In the genomic region with DNA sequence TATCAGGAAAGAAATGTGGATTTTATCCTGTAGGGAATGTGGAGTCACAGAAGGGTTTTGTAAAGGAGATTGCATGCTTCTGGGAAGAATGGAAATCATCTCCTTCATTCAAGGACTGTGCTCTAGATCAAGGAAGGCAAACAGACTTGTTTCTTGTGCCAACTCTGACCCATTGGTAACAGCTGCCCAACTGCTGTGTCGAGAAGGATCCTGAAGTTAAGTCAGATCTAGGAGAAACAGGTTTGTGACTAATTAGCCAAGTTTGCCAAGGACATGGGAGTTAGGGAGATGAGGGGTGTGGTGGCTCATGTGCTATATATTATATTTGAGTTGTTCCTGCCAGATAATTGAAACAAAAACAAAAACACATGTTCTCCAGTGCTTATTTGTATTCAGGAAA, we compare ENCODE assay signal across 24 cellular contexts.
DNase-seq lines count a peak whose midpoint lies in the region; ATAC-seq and TF ChIP-seq lines count a peak whose summit lies in the region.
"Had no signal": no experiment of that assay in that cellular context is flagged by ENCODE, and none has a peak within 500 bp of the region (broad histone marks: within the 10 kb centered on the region; RNA-seq: fewer than 3 reads in every experiment).

No MANE protein-coding gene starts in this region.

- no peak for TF ChIP-seq POLR2A in breast epithelium (IDR thresholded peaks at IDR 0.05)

- no peak overlapping the region for H2AK5ac ChIP-seq in mesenchymal stem cell (ENCODE audit: low read length, severe bottlenecking)

- WGBS in mesenchymal stem cell: 80% methylated on average over 1 of the region's 1 CpG
- WGBS in heart right ventricle, 2 donors: 64 to 67% methylated on average over 1 of the region's 1 CpG

- H3K14ac ChIP-seq in mesenchymal stem cell (ENCODE audit: low read length in 2 of 2): no peak overlapping the region

- no peak overlapping the region for H3K27ac Mint-ChIP-seq in MCF 10A (ENCODE audit: low read depth, unreplicated experiment)
- H3K27ac Mint-ChIP-seq: activated CD8-positive, alpha-beta memory T cell treated with anti-CD3 and anti-CD28 coated beads, Interleukin-2, amount 10 ng/mL, durations not matched to agents 7 days and 5 days; activated naive CD4-positive, alpha-beta T cell treated with anti-CD3 and anti-CD28 coated beads, Interleukin-2, amount 50 U/mL, for 72 hours; activated T-helper 1 cell treated with anti-CD3 and anti-CD28 coated beads, Interleukin-12 subunit alpha, Interleukin-12 subunit beta, Interleukin-2, Interleukin-4 antibody, amounts not matched to agents 30 ng/mL and 10 ng/mL and 1 ng/mL, durations not matched to agents 14 hours and 24 hours and 36 hours; nephron had no signal

- H3K4me3 ChIP-seq in breast epithelium (no peak overlapping the region), mesenchymal stem cell (ENCODE audit: insufficient read depth in 1 of 2, low read depth in 1 of 2, low read length in 2 of 2) (no peak overlapping the region), heart right ventricle (no peak overlapping the region)
- H3K4me3 ChIP-seq: BLaER1, gastroesophageal sphincter, HAP-1 had no signal

- DNase-seq in MCF 10A (ENCODE audit: unreplicated experiment) (peak; percentile 39), breast epithelium (ENCODE audit: low spot score in 2 of 2) (no peak), epithelial cell of prostate (ENCODE audit: low read depth, low spot score) (peak; percentile 50), mesenchymal stem cell (no peak), heart right ventricle (no peak), NCI-H510A treated with DMSO at 0.1 percent for 48 hours (lab: John Stamatoyannopoulos, UW) (no peak)
- DNase-seq: 8988T; activated CD4-positive, alpha-beta T cell treated with anti-CD3 and anti-CD28 coated beads for 4 hours; activated CD8-positive, alpha-beta memory T cell treated with anti-CD3 and anti-CD28 coated beads, Interleukin-2, amount 10 ng/mL, durations not matched to agents 7 days and 5 days; Calu3; effector memory CD4-positive, alpha-beta T cell; NCI-H1417 treated with DMSO at 0.1 percent for 48 hours; NCI-H526; SHP77; stimulated activated CD4-positive, alpha-beta T cell treated with anti-CD3 and anti-CD28 coated beads, Interleukin-2, amount 100 ng/mL, for 24 hours; stimulated activated naive CD8-positive, alpha-beta T cell treated with anti-CD3 and anti-CD28 coated beads, Interleukin-15, Interleukin-2, amounts not matched to agents 100 U/mL and 50 U/mL, for 24 hours had no signal

- no peak overlapping the region for H3K4ac ChIP-seq in mesenchymal stem cell (ENCODE audit: low read depth in 1 of 2, low read length in 2 of 2)

- BruUV-seq in MCF 10A (replicated peaks; lab: Mats Ljungman, UMichigan): no TSS peak

- H3K23ac ChIP-seq in mesenchymal stem cell (ENCODE audit: low read length in 2 of 2): no peak overlapping the region

- no peak overlapping the region for H2BK120ac ChIP-seq in mesenchymal stem cell (ENCODE audit: low read depth, low read length)

- H3K4me2 ChIP-seq in mesenchymal stem cell (ENCODE audit: low read length, poor library complexity, severe bottlenecking): no peak overlapping the region
- H3K4me2 ChIP-seq: BLaER1 had no signal

- H3K18ac ChIP-seq in mesenchymal stem cell (ENCODE audit: low read depth in 1 of 2, low read length in 2 of 2): no peak overlapping the region

- H3K9me3 Mint-ChIP-seq in MCF 10A (ENCODE audit: unreplicated experiment): no peaks in the 10 kb centered on the region
- H3K9me3 Mint-ChIP-seq: activated naive CD4-positive, alpha-beta T cell treated with anti-CD3 and anti-CD28 coated beads, Interleukin-2, amount 50 U/mL, for 72 hours; activated T-helper 1 cell treated with anti-CD3 and anti-CD28 coated beads, Interleukin-12 subunit alpha, Interleukin-12 subunit beta, Interleukin-2, Interleukin-4 antibody, amounts not matched to agents 30 ng/mL and 10 ng/mL and 1 ng/mL, durations not matched to agents 14 hours and 24 hours and 36 hours; nephron had no signal

- ATAC-seq in HG03439 (IDR thresholded peaks at IDR 0.05; ENCODE audit: unreplicated experiment) (no peak), heart right ventricle (no peak), HG03469 (IDR thresholded peaks at IDR 0.05; ENCODE audit: unreplicated experiment) (no peak)
- ATAC-seq: activated CD8-positive, alpha-beta memory T cell treated with anti-CD3 and anti-CD28 coated beads, Interleukin-2, amount 10 ng/mL, durations not matched to agents 7 days and 5 days; activated naive CD4-positive, alpha-beta T cell treated with anti-CD3 and anti-CD28 coated beads, Interleukin-2, amount 50 U/mL, for 72 hours; gastroesophageal sphincter; stimulated activated naive CD8-positive, alpha-beta T cell treated with anti-CD3 and anti-CD28 coated beads, Interleukin-15, Interleukin-2, amounts not matched to agents 100 U/mL and 50 U/mL, for 24 hours had no signal

- no peaks in the 10 kb centered on the region for H3K27me3 Mint-ChIP-seq in MCF 10A (ENCODE audit: insufficient read depth, unreplicated experiment)

- no peaks in the 10 kb centered on the region for H3K4me1 Mint-ChIP-seq in MCF 10A (ENCODE audit: insufficient read depth, unreplicated experiment)
- H3K4me1 Mint-ChIP-seq: activated CD8-positive, alpha-beta memory T cell treated with anti-CD3 and anti-CD28 coated beads, Interleukin-2, amount 10 ng/mL, durations not matched to agents 7 days and 5 days had no signal

- H2BK5ac ChIP-seq in mesenchymal stem cell (ENCODE audit: low read depth, low read length, poor library complexity, severe bottlenecking): no peak overlapping the region

- H2BK15ac ChIP-seq in mesenchymal stem cell (ENCODE audit: low read depth, poor library complexity, severe bottlenecking): no peak overlapping the region

- no peak overlapping the region for H3K27ac ChIP-seq in breast epithelium
- H3K27ac ChIP-seq in epithelial cell of prostate: no peak overlapping the region
- H3K27ac ChIP-seq in mesenchymal stem cell (ENCODE audit: low read length, poor library complexity, severe bottlenecking): no peak overlapping the region
- H3K27ac ChIP-seq in heart right ventricle: no peak overlapping the region
- H3K27ac ChIP-seq: BLaER1, gastroesophageal sphincter had no signal

- H3K27me3 ChIP-seq in breast epithelium (no peaks in the 10 kb centered on the region), mesenchymal stem cell (ENCODE audit: control insufficient read depth in 1 of 2, insufficient read depth in 1 of 2, low read length in 2 of 2) (no peaks in the 10 kb centered on the region), heart right ventricle (no peaks in the 10 kb centered on the region)
- H3K27me3 ChIP-seq: BLaER1, gastroesophageal sphincter had no signal

- no peaks in the 10 kb centered on the region for H3K79me1 ChIP-seq in mesenchymal stem cell (replicated peaks; ENCODE audit: low read length, poor library complexity, severe bottlenecking)

- H2BK12ac ChIP-seq in mesenchymal stem cell (ENCODE audit: low read length in 2 of 2): no peak overlapping the region

- H3K9me3 ChIP-seq in breast epithelium (no peaks in the 10 kb centered on the region), mesenchymal stem cell (ENCODE audit: control insufficient read depth, low read length) (no peaks in the 10 kb centered on the region), heart right ventricle (peaks cover 0 to 4% (median 0%) of the 10 kb centered on the region in 11 donors)
- H3K9me3 ChIP-seq: BLaER1, gastroesophageal sphincter, HAP-1 had no signal

- POLR2A ChIA-PET in MCF 10A (lab: Yijun Ruan, JAX): no interaction called here

- intact Hi-C loops in MCF 10A (cut with micrococcal nuclease) (no loop called here), breast epithelium (cut with DNase I; ENCODE audit: low total_unique reads) (no loop called here), heart right ventricle (cut with DNase I) (no loop called here)

- no peak overlapping the region for H3K4me3 Mint-ChIP-seq in MCF 10A (ENCODE audit: unreplicated experiment)
- H3K4me3 Mint-ChIP-seq: activated CD8-positive, alpha-beta memory T cell treated with anti-CD3 and anti-CD28 coated beads, Interleukin-2, amount 10 ng/mL, durations not matched to agents 7 days and 5 days; activated T-helper 1 cell treated with anti-CD3 and anti-CD28 coated beads, Interleukin-12 subunit alpha, Interleukin-12 subunit beta, Interleukin-2, Interleukin-4 antibody, amounts not matched to agents 30 ng/mL and 10 ng/mL and 1 ng/mL, durations not matched to agents 14 hours and 24 hours and 36 hours; nephron had no signal

- H3K9ac ChIP-seq in mesenchymal stem cell (ENCODE audit: low read length): peak overlapping the region; percentile 56
- H3K9ac ChIP-seq: BLaER1 had no signal

- H4K91ac ChIP-seq in mesenchymal stem cell (ENCODE audit: low read length): no peak overlapping the region

- no peak overlapping the region for H2AFZ ChIP-seq in mesenchymal stem cell (ENCODE audit: low read depth, low read length)

- CTCF ChIA-PET in MCF 10A (lab: Yijun Ruan, JAX): interaction anchor here (0.7 to 2.1 kb wide), 3 partner anchors 91 to 1118 kb away, joined by 3 to 8 read pairs (median 3); no protein-coding TSS in a partner anchor

- TF ChIP-seq CTCF in MCF 10A (IDR thresholded peaks at IDR 0.05; ENCODE audit: unreplicated experiment) (no peak), breast epithelium (IDR thresholded peaks at IDR 0.05) (no peak), heart right ventricle (IDR thresholded peaks at IDR 0.05) (no peak)

- H3K4me1 ChIP-seq in breast epithelium (no peaks in the 10 kb centered on the region), mesenchymal stem cell (ENCODE audit: control insufficient read depth, insufficient read depth, low read depth, low read length) (no peaks in the 10 kb centered on the region), heart right ventricle (no peaks in the 10 kb centered on the region)
- H3K4me1 ChIP-seq: BLaER1, gastroesophageal sphincter, HAP-1 had no signal

- no peak overlapping the region for H4K8ac ChIP-seq in mesenchymal stem cell (ENCODE audit: low read length)

- no peaks in the 10 kb centered on the region for H3K36me3 Mint-ChIP-seq in MCF 10A (ENCODE audit: insufficient read depth, unreplicated experiment)
- H3K36me3 Mint-ChIP-seq: activated CD8-positive, alpha-beta memory T cell treated with anti-CD3 and anti-CD28 coated beads, Interleukin-2, amount 10 ng/mL, durations not matched to agents 7 days and 5 days; activated naive CD4-positive, alpha-beta T cell treated with anti-CD3 and anti-CD28 coated beads, Interleukin-2, amount 50 U/mL, for 72 hours had no signal

- H3K36me3 ChIP-seq in breast epithelium (no peaks in the 10 kb centered on the region), mesenchymal stem cell (ENCODE audit: control insufficient read depth in 1 of 2, insufficient read depth in 2 of 2, low read depth in 1 of 2, low read length in 2 of 2) (no peaks in the 10 kb centered on the region), heart right ventricle (no peaks in the 10 kb centered on the region)
- H3K36me3 ChIP-seq: BLaER1, gastroesophageal sphincter, HAP-1 had no signal

Comparison
In these comparisons a context has a peak if more than half of its experiments do, and no peak if none do; other contexts are left out.
1. DNase-seq: peak in MCF 10A (single experiment) and epithelial cell of prostate (single experiment); none in breast epithelium (0 of 2), mesenchymal stem cell (single experiment), heart right ventricle (0 of 2) and NCI-H510A treated with DMSO at 0.1 percent for 48 hours (single experiment).